ENCODE assay signal across 8 cellular contexts in the genomic region with DNA sequence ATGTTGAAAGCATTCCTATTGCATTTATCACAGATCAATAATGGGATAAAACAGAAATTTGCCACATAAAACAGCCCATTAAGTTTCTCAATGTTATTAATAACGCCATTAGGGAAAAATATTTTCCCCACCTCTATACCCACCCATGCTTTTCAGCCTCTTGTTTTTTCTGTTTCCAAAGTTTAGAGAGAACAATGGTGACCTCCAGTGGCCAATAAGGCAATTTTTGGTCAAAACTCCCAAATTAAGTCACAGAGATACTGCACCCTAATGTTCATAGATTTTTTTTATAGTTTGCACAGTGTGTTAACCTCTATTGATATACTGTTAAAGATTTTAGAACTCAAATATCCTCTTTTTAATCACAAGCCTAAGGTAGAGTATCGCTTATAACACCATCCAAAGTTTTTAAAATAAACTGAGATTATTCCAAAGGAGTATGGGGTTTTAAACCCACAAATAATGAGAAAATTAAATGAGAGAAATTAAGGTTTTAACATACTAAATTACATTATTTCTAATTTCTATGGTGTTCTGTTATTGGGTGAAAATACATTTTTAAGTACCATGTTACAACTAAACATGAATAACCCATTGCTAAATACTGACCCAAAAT.
DNase-seq lines count a peak whose midpoint lies in the region; ATAC-seq and TF ChIP-seq lines count a peak whose summit lies in the region.

No MANE protein-coding gene starts in this region.

- no peak overlapping the region for H3K4me3 Mint-ChIP-seq in stimulated activated memory B cell treated with anti-CD40 and anti-IgM and Interleukin-4, amounts not matched to agents 10 μg/mL and 1 μg/mL and 100 μg/mL, for 72 hours

- no peaks in the 10 kb centered on the region for H3K4me1 ChIP-seq in testis

- H3K27ac ChIP-seq in testis = no peak overlapping the region

- TF ChIP-seq POLR2A in NB4 (IDR thresholded peaks at IDR 0.05; ENCODE audit: extremely low read depth, insufficient read length) (no peak), testis (IDR thresholded peaks at IDR 0.05) (no peak)

- no peak overlapping the region for H3K27ac Mint-ChIP-seq in stimulated activated memory B cell treated with anti-CD40 and anti-IgM and Interleukin-4, amounts not matched to agents 10 μg/mL and 1 μg/mL and 100 μg/mL, for 72 hours

- peaks cover 8% of the 10 kb centered on the region for H3K4me1 Mint-ChIP-seq in stimulated activated memory B cell treated with anti-CD40 and anti-IgM and Interleukin-4, amounts not matched to agents 10 μg/mL and 1 μg/mL and 100 μg/mL, for 72 hours

- TF ChIP-seq CTCF in NB4 (IDR thresholded peaks at IDR 0.05; ENCODE audit: low read depth, low read length) (peak; percentile 55), epithelial cell of esophagus (IDR thresholded peaks at IDR 0.05; ENCODE audit: insufficient read depth, low read depth, low read length, missing control alignments) (peak; percentile 37), testis (IDR thresholded peaks at IDR 0.05) (peak in 2 of 3 experiments; percentile 33 to 36)

- H3K36me3 Mint-ChIP-seq in stimulated activated memory B cell treated with anti-CD40 and anti-IgM and Interleukin-4, amounts not matched to agents 10 μg/mL and 1 μg/mL and 100 μg/mL, for 72 hours = no peaks in the 10 kb centered on the region

- 69 to 70% methylated on average over 2 of the region's 2 CpGs for WGBS in testis, 2 donors

- H3K4me3 ChIP-seq in NB4 (ENCODE audit: low read depth, low read length) (no peak overlapping the region), epithelial cell of esophagus (ENCODE audit: low read length) (no peak overlapping the region), testis (no peak overlapping the region)

- no peaks in the 10 kb centered on the region for H3K9me3 Mint-ChIP-seq in stimulated activated memory B cell treated with anti-CD40 and anti-IgM and Interleukin-4, amounts not matched to agents 10 μg/mL and 1 μg/mL and 100 μg/mL, for 72 hours

- DNase-seq in NCI-H82 (lab: John Stamatoyannopoulos, UW) (peak; percentile 31), NCI-H82 treated with DMSO at 0.1 percent for 48 hours (lab: John Stamatoyannopoulos, UW; ENCODE audit: unreplicated experiment) (no peak), NB4 (ENCODE audit: low read depth) (peak; percentile 34), epithelial cell of esophagus (ENCODE audit: low read depth) (no peak), testis (no peak), mesenteric fat pad (ENCODE audit: low spot score) (no peak)
- DNase-seq in activated CD4-positive, alpha-beta T cell treated with anti-CD3 and anti-CD28 coated beads for 1 hour = no peak

- no peak for ATAC-seq in stimulated activated memory B cell treated with anti-CD40 and anti-IgM and Interleukin-4, amounts not matched to agents 10 μg/mL and 1 μg/mL and 100 μg/mL, for 72 hours

- H3K27me3 ChIP-seq in testis = no peaks in the 10 kb centered on the region

- intact Hi-C loops in testis (cut with DNase I; ENCODE audit: low total_unique reads) = no loop called here

- H3K36me3 ChIP-seq in testis (ENCODE audit: low read depth, missing control alignments) = no peaks in the 10 kb centered on the region

- no peaks in the 10 kb centered on the region for H3K9me3 ChIP-seq in testis

- H3K27me3 Mint-ChIP-seq in stimulated activated memory B cell treated with anti-CD40 and anti-IgM and Interleukin-4, amounts not matched to agents 10 μg/mL and 1 μg/mL and 100 μg/mL, for 72 hours = peaks cover 10% of the 10 kb centered on the region

Comparison
In these comparisons a context has a peak if more than half of its experiments do, and no peak if none do; other contexts are left out.
1. DNase-seq: peak in NCI-H82 (single experiment) and NB4 (single experiment); none in NCI-H82 treated with DMSO at 0.1 percent for 48 hours (single experiment), epithelial cell of esophagus (single experiment), testis (single experiment), activated CD4-positive, alpha-beta T cell treated with anti-CD3 and anti-CD28 coated beads for 1 hour (single experiment) and mesenteric fat pad (single experiment).
2. Peak in every context shown above with its lines, with median percentiles within 50 percentile points of each other: CTCF ChIP-seq.